11 cellular contexts compared by ENCODE assay signal in genomic region chr9:126947529-126947928, GRCh38. TPM values are rescaled to one million over a fixed set of nuclear protein-coding genes. Genes with fewer than 3 reads are reported as not detected.
A peak's percentile ranks its signal among the peaks of the same experiment; 100 is the strongest.
DNase-seq lines count a peak whose midpoint lies in the region; ATAC-seq and TF ChIP-seq lines count a peak whose summit lies in the region.
"Had no signal": no experiment of that assay in that cellular context is flagged by ENCODE, and none has a peak within 500 bp of the region (broad histone marks: within the 10 kb centered on the region; RNA-seq: fewer than 3 reads in every experiment).

No MANE protein-coding gene starts in this region.

- no peak overlapping the region for H3K4me3 Mint-ChIP-seq in WTC11
- H3K4me3 Mint-ChIP-seq in activated CD8-positive, alpha-beta memory T cell treated with anti-CD3 and anti-CD28 coated beads, Interleukin-2, amount 10 ng/mL, durations not matched to agents 7 days and 5 days = no peak overlapping the region
- H3K4me3 Mint-ChIP-seq: naive B cell had no signal

- H3K4me1 Mint-ChIP-seq in WTC11 = peaks cover 10% of the 10 kb centered on the region
- no peaks in the 10 kb centered on the region for H3K4me1 Mint-ChIP-seq in activated CD8-positive, alpha-beta memory T cell treated with anti-CD3 and anti-CD28 coated beads, Interleukin-2, amount 10 ng/mL, durations not matched to agents 7 days and 5 days

- no peaks in the 10 kb centered on the region for H3K36me3 Mint-ChIP-seq in WTC11
- no peaks in the 10 kb centered on the region for H3K36me3 Mint-ChIP-seq in activated CD8-positive, alpha-beta memory T cell treated with anti-CD3 and anti-CD28 coated beads, Interleukin-2, amount 10 ng/mL, durations not matched to agents 7 days and 5 days
- H3K36me3 Mint-ChIP-seq: naive B cell had no signal

- WGBS in heart right ventricle, 2 donors = 97 to 98% methylated on average over 1 of the region's 1 CpG
- 97% methylated on average over 1 of the region's 1 CpG for WGBS in prostate gland

- peak in 3 of 8 donors; percentile 39 to 60 (median 56) for ATAC-seq in heart right ventricle
- no peak for ATAC-seq in Right ventricle myocardium inferior
- peak; percentile 100 for ATAC-seq in WTC11
- no peak for ATAC-seq in activated CD8-positive, alpha-beta memory T cell treated with anti-CD3 and anti-CD28 coated beads, Interleukin-2, amount 10 ng/mL, durations not matched to agents 7 days and 5 days
- no peak for ATAC-seq in GM18505 (IDR thresholded peaks at IDR 0.05; ENCODE audit: unreplicated experiment)
- ATAC-seq: sciatic nerve had no signal

- H3K9me3 Mint-ChIP-seq in WTC11 = no peaks in the 10 kb centered on the region
- no peaks in the 10 kb centered on the region for H3K9me3 Mint-ChIP-seq in activated CD8-positive, alpha-beta memory T cell treated with anti-CD3 and anti-CD28 coated beads, Interleukin-2, amount 10 ng/mL, durations not matched to agents 7 days and 5 days (ENCODE audit: low read depth)
- H3K9me3 Mint-ChIP-seq: naive B cell had no signal

- H3K27me3 ChIP-seq in heart right ventricle = no peaks in the 10 kb centered on the region
- no peaks in the 10 kb centered on the region for H3K27me3 ChIP-seq in H7 (ENCODE audit: control insufficient read depth, insufficient read depth, low read length)
- H3K27me3 ChIP-seq in prostate gland (replicated peaks; ENCODE audit: insufficient read depth) = no peaks in the 10 kb centered on the region

- CTCF ChIA-PET in WTC11 (lab: Charles Lee) = interaction anchor here (0.5 to 2.8 kb wide), 29 partner anchors 9 to 450 kb away, joined by 3 to 32 read pairs (median 5); partner anchors contain the start of genes ANGPTL2 and SLC2A8
- CTCF ChIA-PET in activated CD8-positive, alpha-beta memory T cell treated with anti-CD3 and anti-CD28 coated beads, Interleukin-2, amount 10 ng/mL, durations not matched to agents 7 days and 5 days (lab: Charles Lee) = interaction anchor here (0.6 to 1.5 kb wide), 3 partner anchors 15 to 479 kb away, joined by 3 to 8 read pairs (median 3); no protein-coding TSS in a partner anchor

- peaks cover 0 to 36% (median 7%) of the 10 kb centered on the region in 9 donors for H3K4me1 ChIP-seq in heart right ventricle
- no peaks in the 10 kb centered on the region for H3K4me1 ChIP-seq in prostate gland (replicated peaks)

- H3K9me3 ChIP-seq in heart right ventricle (no peaks in the 10 kb centered on the region), prostate gland (no peaks in the 10 kb centered on the region)

- TF ChIP-seq POLR2A in prostate gland (IDR thresholded peaks at IDR 0.05) (no peak), GM18505 (IDR thresholded peaks at IDR 0.05; ENCODE audit: borderline replicate concordance, extremely low read depth, insufficient read depth, insufficient read length) (no peak)

- no peaks in the 10 kb centered on the region; the same call in 1 of the 2 replicates for H3K27me3 Mint-ChIP-seq in WTC11 (ENCODE audit: low read depth)
- peaks cover under 1% of the 10 kb centered on the region for H3K27me3 Mint-ChIP-seq in activated CD8-positive, alpha-beta memory T cell treated with anti-CD3 and anti-CD28 coated beads, Interleukin-2, amount 10 ng/mL, durations not matched to agents 7 days and 5 days
- H3K27me3 Mint-ChIP-seq: naive B cell had no signal

- H3K4me3 ChIP-seq in heart right ventricle = no peak overlapping the region
- H3K4me3 ChIP-seq in H7 (ENCODE audit: insufficient read depth, low read depth, low read length) = no peak overlapping the region
- no peak overlapping the region for H3K4me3 ChIP-seq in prostate gland

- H3K27ac ChIP-seq in heart right ventricle = no peak overlapping the region
- H3K27ac ChIP-seq in prostate gland = no peak overlapping the region

- TF ChIP-seq CTCF in heart right ventricle (IDR thresholded peaks at IDR 0.05) = peak in 5 of 9 donors; percentile 9 to 36 (median 26)
- no peak; the same call in 1 of the 2 replicates for TF ChIP-seq CTCF in WTC11 (IDR thresholded peaks at IDR 0.05)
- peak in 3 of 4 experiments; percentile 11 to 35 (median 25) for TF ChIP-seq CTCF in prostate gland (IDR thresholded peaks at IDR 0.05)

- intact Hi-C loops in heart right ventricle (cut with DNase I) = no loop called here
- intact Hi-C loops in Right ventricle myocardium inferior (cut with DNase I) = no loop called here
- intact Hi-C loops in prostate gland (cut with DNase I) = loop anchor here (10.0 kb wide), 1 partner anchor 167 kb away; no protein-coding TSS in a partner anchor

- peak overlapping the region; percentile 64; the same call in 1 of the 2 replicates for H3K27ac Mint-ChIP-seq in WTC11
- no peak overlapping the region for H3K27ac Mint-ChIP-seq in activated CD8-positive, alpha-beta memory T cell treated with anti-CD3 and anti-CD28 coated beads, Interleukin-2, amount 10 ng/mL, durations not matched to agents 7 days and 5 days

- POLR2A ChIA-PET in WTC11 (lab: Charles Lee) = interaction anchor here (0.6 to 0.9 kb wide), 2 partner anchors 31 to 33 kb away, joined by 3 read pairs; partner anchors contain the start of gene RALGPS1

- H3K36me3 ChIP-seq in heart right ventricle = no peaks in the 10 kb centered on the region
- H3K36me3 ChIP-seq in H7 (replicated peaks; ENCODE audit: control insufficient read depth, insufficient read depth, low read length) = no peaks in the 10 kb centered on the region
- no peaks in the 10 kb centered on the region for H3K36me3 ChIP-seq in prostate gland

- DNase-seq in heart right ventricle (no peak), Right ventricle myocardium inferior (ENCODE audit: missing footprints) (no peak), H7 (peak; percentile 70), WTC11 (ENCODE audit: low spot score) (peak; percentile 54), prostate gland (ENCODE audit: low spot score) (no peak), NCI-H128 (lab: John Stamatoyannopoulos, UW; ENCODE audit: unreplicated experiment) (no peak)
- DNase-seq in activated CD8-positive, alpha-beta memory T cell treated with anti-CD3 and anti-CD28 coated beads, Interleukin-2, amount 10 ng/mL, durations not matched to agents 7 days and 5 days = no peak
- DNase-seq: kidney, naive B cell had no signal

TF ChIP-seq in WTC11, 78 proteins besides CTCF, POLR2A, EP300 and RAD21:
- no peak for TF ChIP-seq GRHL2 (CRISPR knock-in tag; IDR thresholded peaks at IDR 0.05; ENCODE audit: insufficient replicate concordance, severe bottlenecking)
- no peak for TF ChIP-seq NR3C1 (CRISPR knock-in tag; conservative IDR thresholded peaks at IDR 0.05; ENCODE audit: low read depth)
- no peak for TF ChIP-seq KAT7 (CRISPR knock-in tag; IDR thresholded peaks at IDR 0.05; ENCODE audit: borderline replicate concordance)
- no peak for TF ChIP-seq ZNF416 (CRISPR knock-in tag; IDR thresholded peaks at IDR 0.05)
- TF ChIP-seq MYBL2 (CRISPR knock-in tag; IDR thresholded peaks at IDR 0.05) = no peak
- TF ChIP-seq, protein P1, sequence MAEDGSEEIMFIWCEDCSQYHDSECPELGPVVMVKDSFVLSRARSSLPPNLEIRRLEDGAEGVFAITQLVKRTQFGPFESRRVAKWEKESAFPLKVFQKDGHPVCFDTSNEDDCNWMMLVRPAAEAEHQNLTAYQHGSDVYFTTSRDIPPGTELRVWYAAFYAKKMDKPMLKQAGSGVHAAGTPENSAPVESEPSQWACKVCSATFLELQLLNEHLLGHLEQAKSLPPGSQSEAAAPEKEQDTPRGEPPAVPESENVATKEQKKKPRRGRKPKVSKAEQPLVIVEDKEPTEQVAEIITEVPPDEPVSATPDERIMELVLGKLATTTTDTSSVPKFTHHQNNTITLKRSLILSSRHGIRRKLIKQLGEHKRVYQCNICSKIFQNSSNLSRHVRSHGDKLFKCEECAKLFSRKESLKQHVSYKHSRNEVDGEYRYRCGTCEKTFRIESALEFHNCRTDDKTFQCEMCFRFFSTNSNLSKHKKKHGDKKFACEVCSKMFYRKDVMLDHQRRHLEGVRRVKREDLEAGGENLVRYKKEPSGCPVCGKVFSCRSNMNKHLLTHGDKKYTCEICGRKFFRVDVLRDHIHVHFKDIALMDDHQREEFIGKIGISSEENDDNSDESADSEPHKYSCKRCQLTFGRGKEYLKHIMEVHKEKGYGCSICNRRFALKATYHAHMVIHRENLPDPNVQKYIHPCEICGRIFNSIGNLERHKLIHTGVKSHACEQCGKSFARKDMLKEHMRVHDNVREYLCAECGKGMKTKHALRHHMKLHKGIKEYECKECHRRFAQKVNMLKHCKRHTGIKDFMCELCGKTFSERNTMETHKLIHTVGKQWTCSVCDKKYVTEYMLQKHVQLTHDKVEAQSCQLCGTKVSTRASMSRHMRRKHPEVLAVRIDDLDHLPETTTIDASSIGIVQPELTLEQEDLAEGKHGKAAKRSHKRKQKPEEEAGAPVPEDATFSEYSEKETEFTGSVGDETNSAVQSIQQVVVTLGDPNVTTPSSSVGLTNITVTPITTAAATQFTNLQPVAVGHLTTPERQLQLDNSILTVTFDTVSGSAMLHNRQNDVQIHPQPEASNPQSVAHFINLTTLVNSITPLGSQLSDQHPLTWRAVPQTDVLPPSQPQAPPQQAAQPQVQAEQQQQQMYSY (CRISPR knock-in tag; IDR thresholded peaks at IDR 0.05) = no peak
- no peak for TF ChIP-seq FOXP1 (CRISPR knock-in tag; IDR thresholded peaks at IDR 0.05; ENCODE audit: borderline replicate concordance)
- TF ChIP-seq, protein P2, sequence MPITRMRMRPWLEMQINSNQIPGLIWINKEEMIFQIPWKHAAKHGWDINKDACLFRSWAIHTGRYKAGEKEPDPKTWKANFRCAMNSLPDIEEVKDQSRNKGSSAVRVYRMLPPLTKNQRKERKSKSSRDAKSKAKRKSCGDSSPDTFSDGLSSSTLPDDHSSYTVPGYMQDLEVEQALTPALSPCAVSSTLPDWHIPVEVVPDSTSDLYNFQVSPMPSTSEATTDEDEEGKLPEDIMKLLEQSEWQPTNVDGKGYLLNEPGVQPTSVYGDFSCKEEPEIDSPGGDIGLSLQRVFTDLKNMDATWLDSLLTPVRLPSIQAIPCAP (CRISPR knock-in tag; IDR thresholded peaks at IDR 0.05) = no peak
- TF ChIP-seq CBFB (CRISPR knock-in tag; IDR thresholded peaks at IDR 0.05; ENCODE audit: low read depth) = no peak
- no peak for TF ChIP-seq PRRX2 (CRISPR knock-in tag; IDR thresholded peaks at IDR 0.05)

RNA-seq across cellular contexts. Expression of gene RALGPS1, which starts 32.9 kb away (rescaled TPM):
- total RNA-seq in heart right ventricle (10 to 100 TPM; 13.5 to 25.0 (median 17.0) TPM), Right ventricle myocardium inferior (15.3 TPM), WTC11 (2021) (26.1 to 28.5 TPM (median 27.4 TPM) in 3 replicates), prostate gland (10 to 100 TPM; 14.7 to 20.7 TPM)
- polyA plus RNA-seq in heart right ventricle = 10 to 100 TPM in 1 of 2 donors, 1 to 10 TPM in 1; 4.2 to 14.4 TPM
- 6.4 and 8.8 TPM in 2 replicates for total RNA-seq in H7 (2014; rRNA removed; shearing (Covaris generic))
- 1 to 10 TPM; 1.9 to 4.4 TPM for total RNA-seq in activated CD8-positive, alpha-beta memory T cell treated with anti-CD3 and anti-CD28 coated beads, Interleukin-2, amount 10 ng/mL, durations not matched to agents 7 days and 5 days

Comparison
In these comparisons a context has a peak if more than half of its experiments do, and no peak if none do; other contexts are left out.
1. DNase-seq: peak in H7 (single experiment) and WTC11 (single experiment); none in heart right ventricle (0 of 2), Right ventricle myocardium inferior (single experiment), prostate gland (single experiment), NCI-H128 (single experiment) and activated CD8-positive, alpha-beta memory T cell treated with anti-CD3 and anti-CD28 coated beads, Interleukin-2, amount 10 ng/mL, durations not matched to agents 7 days and 5 days (single experiment).